16 cellular contexts compared by ENCODE assay signal in the genomic region with DNA sequence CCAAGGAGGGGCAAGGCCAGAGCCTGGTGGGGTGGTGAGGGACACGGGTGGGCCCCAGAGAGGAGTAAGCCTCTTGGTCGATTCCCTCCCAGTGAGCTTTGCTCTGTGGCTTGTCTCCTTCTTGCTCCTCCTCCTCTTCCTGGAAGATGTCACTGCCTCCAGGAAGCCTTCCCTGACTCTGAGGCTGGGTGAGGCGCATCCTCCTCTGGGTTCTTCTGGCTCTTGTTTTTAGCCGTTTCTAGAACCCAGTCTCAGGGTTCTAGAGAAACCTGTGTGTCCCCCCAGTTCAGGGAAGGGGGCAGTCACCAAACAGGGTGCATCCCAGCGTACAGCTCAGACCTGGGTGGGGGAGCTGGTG. TPM values are rescaled to one million over a fixed set of nuclear protein-coding genes. Genes with fewer than 3 reads are reported as not detected.
DNase-seq lines count a peak whose midpoint lies in the region; ATAC-seq, FAIRE-seq and TF ChIP-seq lines count a peak whose summit lies in the region.
"Had no signal": no experiment of that assay in that cellular context is flagged by ENCODE, and none has a peak within 500 bp of the region (broad histone marks: within the 10 kb centered on the region; RNA-seq: fewer than 3 reads in every experiment).

No MANE protein-coding gene starts in this region.

- H2AK5ac ChIP-seq in mesenchymal stem cell (ENCODE audit: low read length, severe bottlenecking): peak overlapping the region; percentile 46

- no peak for FAIRE-seq in pancreas (lab: Jason Lieb, UNC)
- FAIRE-seq: HepG2 had no signal

- WGBS in mesenchymal stem cell: 67% methylated on average over 5 of the region's 5 CpGs
- 72 to 92% methylated on average over 4 to 5 of the region's 5 CpGs for WGBS in pancreas, 2 donors
- 86 to 93% methylated on average over 3 to 5 of the region's 5 CpGs for WGBS in endodermal cell (ENCODE audit: insufficient coverage in 1 of 2, insufficient read length in 1 of 2), 2 experiments

- H3K4me1 ChIP-seq in HUES48 (ENCODE audit: control insufficient read depth, insufficient read depth, low read length): peaks cover 19% of the 10 kb centered on the region
- peaks cover 38% of the 10 kb centered on the region for H3K4me1 ChIP-seq in SJCRH30
- H3K4me1 ChIP-seq in mesenchymal stem cell (ENCODE audit: control insufficient read depth, insufficient read depth, low read depth, low read length): peaks cover 29% of the 10 kb centered on the region
- peaks cover 0 to 22% (median 5%) of the 10 kb centered on the region in 3 donors for H3K4me1 ChIP-seq in pancreas
- H3K4me1 ChIP-seq in CD4-positive, alpha-beta memory T cell (ENCODE audit: insufficient read depth, low read length): no peaks in the 10 kb centered on the region
- H3K4me1 ChIP-seq in endodermal cell (ENCODE audit: control insufficient read depth, insufficient read depth, low read length): peaks cover 7% of the 10 kb centered on the region

- H2BK12ac ChIP-seq in mesenchymal stem cell (ENCODE audit: low read length in 2 of 2): peak overlapping the region; percentile 91 to 95

- POLR2A ChIA-PET in CD4-positive, alpha-beta memory T cell (lab: Charles Lee; ENCODE audit: partially characterized antibody): no interaction called here

- H3K36me3 Mint-ChIP-seq in CD4-positive, alpha-beta memory T cell: no peaks in the 10 kb centered on the region
- H3K36me3 Mint-ChIP-seq in endodermal cell (ENCODE audit: low read depth): peaks cover 7% of the 10 kb centered on the region
- H3K36me3 Mint-ChIP-seq: CD4-positive, CD25-positive, alpha-beta regulatory T cell had no signal

- CTCF ChIA-PET in CD4-positive, alpha-beta memory T cell (lab: Charles Lee; ENCODE audit: partially characterized antibody): interaction anchor here (1.4 kb wide), 1 partner anchor 247 kb away, joined by 3 read pairs; no protein-coding TSS in a partner anchor

- no peak overlapping the region for H3K4me2 ChIP-seq in mesenchymal stem cell (ENCODE audit: low read length, poor library complexity, severe bottlenecking)

- peak overlapping the region in 1 of 7 donors; percentile 61 for H3K27ac Mint-ChIP-seq in CD4-positive, alpha-beta memory T cell
- no peak overlapping the region for H3K27ac Mint-ChIP-seq in endodermal cell
- H3K27ac Mint-ChIP-seq: CD4-positive, CD25-positive, alpha-beta regulatory T cell had no signal

- H3K9me3 ChIP-seq in HUES48 (ENCODE audit: control insufficient read depth, insufficient read depth, low read length) (no peaks in the 10 kb centered on the region), SJCRH30 (replicated peaks) (no peaks in the 10 kb centered on the region), mesenchymal stem cell (ENCODE audit: control insufficient read depth, low read length) (no peaks in the 10 kb centered on the region), pancreas (no peaks in the 10 kb centered on the region), endodermal cell (ENCODE audit: control insufficient read depth, low read length) (no peaks in the 10 kb centered on the region)
- no peaks in the 10 kb centered on the region for H3K9me3 ChIP-seq in CD4-positive, alpha-beta memory T cell (ENCODE audit: control insufficient read depth in 1 of 2, low read length in 2 of 2)

- peaks cover 0 to 1% of the 10 kb centered on the region in 2 donors for H3K27me3 Mint-ChIP-seq in CD4-positive, alpha-beta memory T cell
- H3K27me3 Mint-ChIP-seq in endodermal cell (ENCODE audit: insufficient read depth): no peaks in the 10 kb centered on the region

- H3K27ac ChIP-seq in HUES48 (ENCODE audit: low read depth, low read length) (peak overlapping the region; percentile 89), SJCRH30 (peak overlapping the region; percentile 46; the same call in 1 of the 2 replicates), mesenchymal stem cell (ENCODE audit: low read length, poor library complexity, severe bottlenecking) (no peak overlapping the region), pancreas (peak overlapping the region; percentile 52 to 86 (median 68)), endodermal cell (ENCODE audit: low read depth, low read length) (no peak overlapping the region), caudate nucleus (ENCODE audit: low read depth, low read length) (no peak overlapping the region)
- H3K27ac ChIP-seq in CD4-positive, alpha-beta memory T cell (ENCODE audit: low read depth, low read length): no peak overlapping the region
- H3K27ac ChIP-seq: HL-60 had no signal

- H3K27me3 ChIP-seq in HUES48 (ENCODE audit: control insufficient read depth, insufficient read depth, low read length): no peaks in the 10 kb centered on the region
- H3K27me3 ChIP-seq in SJCRH30: no peaks in the 10 kb centered on the region
- peaks cover 8 to 11% of the 10 kb centered on the region in 2 experiments for H3K27me3 ChIP-seq in mesenchymal stem cell (ENCODE audit: control insufficient read depth in 1 of 2, insufficient read depth in 1 of 2, low read length in 2 of 2)
- no peaks in the 10 kb centered on the region for H3K27me3 ChIP-seq in pancreas
- H3K27me3 ChIP-seq in CD4-positive, alpha-beta memory T cell (ENCODE audit: insufficient read depth, low read length): no peaks in the 10 kb centered on the region
- H3K27me3 ChIP-seq in endodermal cell (ENCODE audit: control insufficient read depth, insufficient read depth, low read length, poor library complexity, severe bottlenecking): no peaks in the 10 kb centered on the region

- peak overlapping the region; percentile 95 to 96 for H3K18ac ChIP-seq in mesenchymal stem cell (ENCODE audit: low read depth in 1 of 2, low read length in 2 of 2)

- DNase-seq in SJCRH30: no peak
- DNase-seq in mesenchymal stem cell: no peak
- no peak for DNase-seq in pancreas
- no peak for DNase-seq in CD4-positive, alpha-beta memory T cell
- no peak for DNase-seq in endodermal cell
- DNase-seq in HPDE6-E6E7 (ENCODE audit: extremely low spot score): no peak
- DNase-seq in caudate nucleus (lab: John Stamatoyannopoulos, UW): no peak
- DNase-seq: Calu3; CD4-positive, CD25-positive, alpha-beta regulatory T cell; DMS 273 treated with DMSO at 0.1 percent for 48 hours; H9; Karpas-422 had no signal

- TF ChIP-seq CTCF in pancreas (IDR thresholded peaks at IDR 0.05) (no peak), endodermal cell (conservative IDR thresholded peaks at IDR 0.05) (no peak)

- H3K23ac ChIP-seq in mesenchymal stem cell (ENCODE audit: low read length in 2 of 2): peak overlapping the region in 1 of 2 experiments; percentile 27

- no peak overlapping the region for H3K4me3 ChIP-seq in HUES48 (ENCODE audit: low read depth, low read length)
- H3K4me3 ChIP-seq in SJCRH30: no peak overlapping the region
- H3K4me3 ChIP-seq in mesenchymal stem cell (ENCODE audit: insufficient read depth in 1 of 2, low read depth in 1 of 2, low read length in 2 of 2): no peak overlapping the region
- H3K4me3 ChIP-seq in pancreas: no peak overlapping the region
- no peak overlapping the region for H3K4me3 ChIP-seq in CD4-positive, alpha-beta memory T cell (ENCODE audit: low read length in 2 of 2)
- no peak overlapping the region for H3K4me3 ChIP-seq in endodermal cell (ENCODE audit: low read length)
- H3K4me3 ChIP-seq: GM23338 had no signal

- no peak for ATAC-seq in pancreas
- ATAC-seq: HepG2 had no signal

- no peaks in the 10 kb centered on the region for H3K79me1 ChIP-seq in mesenchymal stem cell (replicated peaks; ENCODE audit: low read length, poor library complexity, severe bottlenecking)

- H3K36me3 ChIP-seq in HUES48 (ENCODE audit: control insufficient read depth, insufficient read depth, low read length) (peaks cover 34% of the 10 kb centered on the region), SJCRH30 (peaks cover 16% of the 10 kb centered on the region), mesenchymal stem cell (ENCODE audit: control insufficient read depth in 1 of 2, insufficient read depth in 2 of 2, low read depth in 1 of 2, low read length in 2 of 2) (no peaks in the 10 kb centered on the region), pancreas (no peaks in the 10 kb centered on the region), endodermal cell (ENCODE audit: control insufficient read depth, insufficient read depth, low read length) (peaks cover 5% of the 10 kb centered on the region)
- H3K36me3 ChIP-seq in CD4-positive, alpha-beta memory T cell (ENCODE audit: insufficient read depth, low read length): no peaks in the 10 kb centered on the region

- H3K4me1 Mint-ChIP-seq in CD4-positive, alpha-beta memory T cell: peaks cover 0 to 1% (median 0%) of the 10 kb centered on the region in 4 donors
- H3K4me1 Mint-ChIP-seq in endodermal cell: peaks cover 16% of the 10 kb centered on the region
- H3K4me1 Mint-ChIP-seq: CD4-positive, CD25-positive, alpha-beta regulatory T cell had no signal

- no peak overlapping the region for H2BK5ac ChIP-seq in mesenchymal stem cell (ENCODE audit: low read depth, low read length, poor library complexity, severe bottlenecking)

- H4K8ac ChIP-seq in mesenchymal stem cell (ENCODE audit: low read length): peak overlapping the region; percentile 90

- no peak overlapping the region for H3K4me3 Mint-ChIP-seq in CD4-positive, alpha-beta memory T cell
- no peak overlapping the region for H3K4me3 Mint-ChIP-seq in endodermal cell
- H3K4me3 Mint-ChIP-seq: CD4-positive, CD25-positive, alpha-beta regulatory T cell; GM23338; H9 had no signal

- H3K9ac ChIP-seq in HUES48 (ENCODE audit: low read depth, low read length) (no peak overlapping the region), mesenchymal stem cell (ENCODE audit: low read length) (no peak overlapping the region), endodermal cell (ENCODE audit: extremely low read depth, low read length, poor library complexity, severe bottlenecking) (no peak overlapping the region)

- H4K91ac ChIP-seq in mesenchymal stem cell (ENCODE audit: low read length): peak overlapping the region; percentile 96

- H2BK15ac ChIP-seq in mesenchymal stem cell (ENCODE audit: low read depth, poor library complexity, severe bottlenecking): peak overlapping the region; percentile 99

- H2AFZ ChIP-seq in mesenchymal stem cell (ENCODE audit: low read depth, low read length): no peak overlapping the region
- H2AFZ ChIP-seq: GM23338 had no signal

- H3K9me3 Mint-ChIP-seq in CD4-positive, alpha-beta memory T cell: no peaks in the 10 kb centered on the region
- no peaks in the 10 kb centered on the region for H3K9me3 Mint-ChIP-seq in endodermal cell
- H3K9me3 Mint-ChIP-seq: GM23338, H9 had no signal

- intact Hi-C loops in pancreas (cut with DNase I): no loop called here
- intact Hi-C loops in CD4-positive, alpha-beta memory T cell (cut with micrococcal nuclease): no loop called here

- peak overlapping the region; percentile 14 to 57 for H3K4ac ChIP-seq in mesenchymal stem cell (ENCODE audit: low read depth in 1 of 2, low read length in 2 of 2)

- peak overlapping the region; percentile 78 to 97 for H3K14ac ChIP-seq in mesenchymal stem cell (ENCODE audit: low read length in 2 of 2)

- peak overlapping the region; percentile 67 for H2BK120ac ChIP-seq in mesenchymal stem cell (ENCODE audit: low read depth, low read length)

RNA-seq across cellular contexts. Expression of gene KIF26A, which starts 12.6 kb away (rescaled TPM):
- 68.2 and 72.1 TPM in 2 replicates for total RNA-seq in SJCRH30 (2014; rRNA removed; shearing (Covaris generic))
- polyA plus RNA-seq in mesenchymal stem cell (2013, experiment 1 of 2): 1.7 TPM
- 1.7 TPM for polyA plus RNA-seq in mesenchymal stem cell (2013, experiment 2 of 2)
- total RNA-seq in pancreas (10 to 100 TPM in 2 of 6 donors, 1 to 10 TPM in 4; 5.3 to 13.2 (median 8.4) TPM), endodermal cell (10 to 100 TPM; 36.7 to 54.8 TPM)
- polyA plus RNA-seq in pancreas: 1 to 10 TPM; 3.6 to 4.3 TPM
- under 1 TPM; 0.22 to 0.23 TPM for total RNA-seq in CD4-positive, alpha-beta memory T cell
- under 1 TPM in 1 of 2 donors, not detected in 1; 0.05 TPM for polyA plus RNA-seq in CD4-positive, alpha-beta memory T cell
- 9.9 TPM for polyA plus RNA-seq in endodermal cell (2013, experiment 1 of 2)
- polyA plus RNA-seq in endodermal cell (2013, experiment 2 of 2): 8.4 TPM
- total RNA-seq: HepG2 had no signal
- polyA plus RNA-seq: CD4-positive, CD25-positive, alpha-beta regulatory T cell; HepG2 had no signal

Comparison
In these comparisons a context has a peak if more than half of its experiments do, and no peak if none do; other contexts are left out.
1. H3K27ac ChIP-seq: peak in HUES48 (single experiment), SJCRH30 (single experiment) and pancreas (4 of 4); none in mesenchymal stem cell (single experiment), CD4-positive, alpha-beta memory T cell (single experiment), endodermal cell (single experiment) and caudate nucleus (single experiment).
2. RNA of gene KIF26A, which starts 12.6 kb away (total RNA-seq): 68.2 to 72.1 TPM in SJCRH30, 36.7 to 54.8 TPM in endodermal cell and 5.3 to 13.2 TPM in pancreas; 0.22 to 0.23 TPM in CD4-positive, alpha-beta memory T cell; every median in the first group is over 4 times any median in the second.